ENCODE assay signal across 28 cellular contexts in genomic region chr2:130388221-130388907, GRCh38. TPM values are rescaled to one million over a fixed set of nuclear protein-coding genes. Genes with fewer than 3 reads are reported as not detected.
DNase-seq lines count a peak whose midpoint lies in the region; ATAC-seq, FAIRE-seq and TF ChIP-seq lines count a peak whose summit lies in the region.
"Had no signal": no experiment of that assay in that cellular context is flagged by ENCODE, and none has a peak within 500 bp of the region (broad histone marks: within the 10 kb centered on the region; RNA-seq: fewer than 3 reads in every experiment).

No MANE protein-coding gene starts in this region.

- H3K36me3 ChIP-seq in OCI-LY1 (ENCODE audit: insufficient read depth, low read length) (0 out of 2 replicates have a peak, but pooled peaks cover 1% of the 10 kb centered on the region), H1 (ENCODE audit: control insufficient read depth in 2 of 4, insufficient read depth in 4 of 4, low read length in 3 of 4) (no peaks in the 10 kb centered on the region), osteoblast (ENCODE audit: insufficient read depth, low read length) (no peaks in the 10 kb centered on the region)
- H3K36me3 ChIP-seq: colonic mucosa, Peyer's patch, thyroid gland, WERI-Rb-1 had no signal

- H3K4ac ChIP-seq in H1 (replicated peaks; ENCODE audit: insufficient read length, low read depth, low read length) = no peak overlapping the region

- TF ChIP-seq EP300 in H1 (IDR thresholded peaks at IDR 0.05; ENCODE audit: borderline replicate concordance in 1 of 2, low read depth in 2 of 2, low read length in 2 of 2) = no peak

- TF ChIP-seq CTCF in OCI-LY1 (IDR thresholded peaks at IDR 0.05; ENCODE audit: low read length) = no peak
- no peak for TF ChIP-seq CTCF in H1 (IDR thresholded peaks at IDR 0.05; ENCODE audit: control extremely low read depth in 1 of 3, insufficient read depth in 1 of 3, low read depth in 1 of 3, low read length in 3 of 3)
- no peak for TF ChIP-seq CTCF in osteoblast (IDR thresholded peaks at IDR 0.05; ENCODE audit: extremely low read depth, low read depth, low read length)

- no peak for TF ChIP-seq POLR2A in H1 (IDR thresholded peaks at IDR 0.05; ENCODE audit: control extremely low read depth in 1 of 2, low read depth in 2 of 2, low read length in 2 of 2)

- peak overlapping the region; percentile 69 for H3K4me2 ChIP-seq in OCI-LY1 (ENCODE audit: low read length)
- H3K4me2 ChIP-seq in H1 (ENCODE audit: insufficient read depth in 1 of 2, low read depth in 2 of 2, low read length in 2 of 2) = no peak overlapping the region
- H3K4me2 ChIP-seq in osteoblast (ENCODE audit: insufficient read depth, low read length) = no peak overlapping the region

- peaks cover 6% of the 10 kb centered on the region; the same call in 1 of the 2 replicates for H3K23me2 ChIP-seq in H1 (ENCODE audit: low read depth, low read length)

- no peak for FAIRE-seq in H1 (lab: Jason Lieb, UNC)
- FAIRE-seq: endometrium had no signal

- H4K20me1 ChIP-seq in OCI-LY1 (ENCODE audit: insufficient read depth, low read length) = no peaks in the 10 kb centered on the region
- peaks cover 0 to 3% of the 10 kb centered on the region in 2 experiments for H4K20me1 ChIP-seq in H1 (replicated peaks in 1 of 2; ENCODE audit: control insufficient read depth in 1 of 2, insufficient read depth in 2 of 2, low read length in 2 of 2)
- H4K20me1 ChIP-seq in osteoblast (ENCODE audit: insufficient read depth, low read length) = peaks cover 4% of the 10 kb centered on the region

- H3K79me1 ChIP-seq in H1 (ENCODE audit: low read depth, low read length) = no peaks in the 10 kb centered on the region

- CTCF ChIA-PET in H1 (lab: Charles Lee; ENCODE audit: partially characterized antibody) = interaction anchor here (0.7 to 5.2 kb wide), 3 partner anchors 10 to 15 kb away, joined by 3 to 34 read pairs (median 27); no protein-coding TSS in a partner anchor

- no peak overlapping the region for H4K91ac ChIP-seq in H1 (replicated peaks; ENCODE audit: insufficient read length, low read length)

- H3K27me3 Mint-ChIP-seq in stimulated activated memory B cell treated with anti-CD40 and anti-IgM and Interleukin-4, amounts not matched to agents 10 μg/mL and 1 μg/mL and 100 μg/mL, for 72 hours = no peaks in the 10 kb centered on the region
- H3K27me3 Mint-ChIP-seq: CD8-positive, alpha-beta memory T cell had no signal

- H4K5ac ChIP-seq in H1 (ENCODE audit: insufficient read length, low read depth, low read length) = no peak overlapping the region

- no peak overlapping the region for H3K4me3 Mint-ChIP-seq in stimulated activated memory B cell treated with anti-CD40 and anti-IgM and Interleukin-4, amounts not matched to agents 10 μg/mL and 1 μg/mL and 100 μg/mL, for 72 hours
- H3K4me3 Mint-ChIP-seq: activated naive CD8-positive, alpha-beta T cell treated with anti-CD3 and anti-CD28 coated beads, Interleukin-2, amount 10 ng/mL, durations not matched to agents 7 days and 5 days; CD8-positive, alpha-beta memory T cell; mesothelial cell of epicardium; nephron progenitor cell; stimulated activated effector memory CD8-positive, alpha-beta T cell treated with anti-CD3 and anti-CD28 coated beads, Interleukin-12 subunit alpha, Interleukin-12 subunit beta, amount 100 ng/mL, for 72 hours; T-helper 17 cell had no signal

- peaks cover 67% of the 10 kb centered on the region for H3K4me1 Mint-ChIP-seq in stimulated activated memory B cell treated with anti-CD40 and anti-IgM and Interleukin-4, amounts not matched to agents 10 μg/mL and 1 μg/mL and 100 μg/mL, for 72 hours

- WGBS in H1 (ENCODE audit: extremely low coverage in 1 of 2, insufficient coverage in 1 of 2, insufficient read length in 1 of 2, insufficient replicate concordance in 2 of 2, low coverage in 1 of 2, low lambda C conversion rate in 2 of 2, missing lambda C conversion rate in 1 of 2), 2 experiments = 87% methylated on average over 8 of the region's 8 CpGs; no CpG with 5 or more reads in 1 of the 2 experiments

- DNase-seq in H1 (ENCODE audit: low read depth in 1 of 2, low spot score in 2 of 2) (no peak), osteoblast (ENCODE audit: insufficient read length, low spot score, missing footprints) (no peak), NCI-H2081 (lab: John Stamatoyannopoulos, UW) (no peak)
- DNase-seq: activated CD4-positive, alpha-beta T cell treated with anti-CD3 and anti-CD28 coated beads, Interleukin-2, amount 50 U/mL, for 48 hours; activated CD8-positive, alpha-beta memory T cell treated with anti-CD3 and anti-CD28 coated beads, Interleukin-2, amount 50 U/mL, for 48 hours; activated effector memory CD4-positive, alpha-beta T cell treated with Interleukin-2 at 50 U/mL for 16 hours; activated naive CD8-positive, alpha-beta T cell treated with anti-CD3 and anti-CD28 coated beads, Interleukin-2, amount 10 ng/mL, durations not matched to agents 7 days and 5 days; body of pancreas; CD8-positive, alpha-beta memory T cell; colonic mucosa; GDM1; NCI-H1417 treated with DMSO at 0.1 percent for 48 hours; NCI-H2107; nephron progenitor cell; NK-92 treated with Interleukin-12 subunit alpha and Interleukin-12 subunit beta, amount 100 ng/mL, for 24 hours; Peyer's patch; stimulated activated CD4-positive, alpha-beta T cell treated with anti-CD3 and anti-CD28 coated beads, Interleukin-2, amount 100 ng/mL, for 24 hours; T-helper 17 cell; thyroid gland; WERI-Rb-1 had no signal

- peak overlapping the region; percentile 84 for H3K27ac Mint-ChIP-seq in stimulated activated memory B cell treated with anti-CD40 and anti-IgM and Interleukin-4, amounts not matched to agents 10 μg/mL and 1 μg/mL and 100 μg/mL, for 72 hours
- H3K27ac Mint-ChIP-seq: activated naive CD8-positive, alpha-beta T cell treated with anti-CD3 and anti-CD28 coated beads, Interleukin-2, amount 10 ng/mL, durations not matched to agents 7 days and 5 days; mesothelial cell of epicardium; stimulated activated effector memory CD8-positive, alpha-beta T cell treated with anti-CD3 and anti-CD28 coated beads, Interleukin-12 subunit alpha, Interleukin-12 subunit beta, amount 100 ng/mL, for 72 hours; T-helper 17 cell had no signal

- H3K4me3 ChIP-seq in OCI-LY1 (ENCODE audit: low read depth, low read length, poor library complexity, severe bottlenecking) (peak overlapping the region; percentile 41), H1 (ENCODE audit: extremely low read depth in 1 of 4, insufficient read depth in 2 of 4, low read depth in 3 of 4, low read length in 4 of 4) (no peak overlapping the region), osteoblast (ENCODE audit: insufficient read depth, low read length) (no peak overlapping the region)
- H3K4me3 ChIP-seq: body of pancreas, colonic mucosa, Peyer's patch, thyroid gland had no signal

- POLR2A ChIA-PET in H1 (lab: Charles Lee; ENCODE audit: partially characterized antibody) = interaction anchor here (1.9 kb wide), 1 partner anchor 15 kb away, joined by 4 read pairs; no protein-coding TSS in a partner anchor

- no peaks in the 10 kb centered on the region for H3K9me2 ChIP-seq in OCI-LY1 (ENCODE audit: low read depth, low read length)

- H3K36me3 Mint-ChIP-seq in stimulated activated memory B cell treated with anti-CD40 and anti-IgM and Interleukin-4, amounts not matched to agents 10 μg/mL and 1 μg/mL and 100 μg/mL, for 72 hours = peaks cover 3% of the 10 kb centered on the region
- H3K36me3 Mint-ChIP-seq: mesothelial cell of epicardium had no signal

- H3K14ac ChIP-seq in H1 (ENCODE audit: insufficient read length) = no peak overlapping the region

- H4K8ac ChIP-seq in H1 (ENCODE audit: extremely low read depth, insufficient read depth, low read length) = no peak overlapping the region; the same call in 1 of the 2 replicates

- H2BK5ac ChIP-seq in H1 (ENCODE audit: low read depth, low read length) = no peak overlapping the region

- TF ChIP-seq RAD21 in H1 (IDR thresholded peaks at IDR 0.05 in 1 of 2, conservative IDR thresholded peaks at IDR 0.05 in 1 of 2; ENCODE audit: low read depth in 2 of 2, low read length in 2 of 2) = no peak

- H3K9me3 Mint-ChIP-seq in stimulated activated memory B cell treated with anti-CD40 and anti-IgM and Interleukin-4, amounts not matched to agents 10 μg/mL and 1 μg/mL and 100 μg/mL, for 72 hours = no peaks in the 10 kb centered on the region
- H3K9me3 Mint-ChIP-seq: activated naive CD8-positive, alpha-beta T cell treated with anti-CD3 and anti-CD28 coated beads, Interleukin-2, amount 10 ng/mL, durations not matched to agents 7 days and 5 days; CD8-positive, alpha-beta memory T cell; mesothelial cell of epicardium; nephron progenitor cell; stimulated activated effector memory CD8-positive, alpha-beta T cell treated with anti-CD3 and anti-CD28 coated beads, Interleukin-12 subunit alpha, Interleukin-12 subunit beta, amount 100 ng/mL, for 72 hours had no signal

- no peak overlapping the region for H2BK15ac ChIP-seq in H1 (ENCODE audit: low read length)

- H2AK5ac ChIP-seq in H1 (ENCODE audit: low read depth, low read length) = no peak overlapping the region

- H3K27ac ChIP-seq in OCI-LY1 (ENCODE audit: low read depth, low read length, poor library complexity, severe bottlenecking) (peak overlapping the region; percentile 100), H1 (ENCODE audit: low read depth, low read length) (no peak overlapping the region), osteoblast (ENCODE audit: low read depth, low read length) (no peak overlapping the region)
- H3K27ac ChIP-seq: body of pancreas, colonic mucosa, WERI-Rb-1 had no signal

- no peak overlapping the region for H3K23ac ChIP-seq in H1 (ENCODE audit: insufficient read length)

- H3K4me1 ChIP-seq in OCI-LY1 (ENCODE audit: insufficient read depth, low read length, severe bottlenecking) = peaks cover 87% of the 10 kb centered on the region
- H3K4me1 ChIP-seq in H1 (replicated peaks in 1 of 4; ENCODE audit: control insufficient read depth in 3 of 4, insufficient read depth in 4 of 4, low read length in 3 of 4) = peaks cover 0 to 10% (median 3%) of the 10 kb centered on the region in 4 experiments; a peak in 5 of 7 replicates
- peaks cover 11% of the 10 kb centered on the region for H3K4me1 ChIP-seq in osteoblast (ENCODE audit: insufficient read depth, low read length)
- H3K4me1 ChIP-seq: colonic mucosa had no signal

- H2AFZ ChIP-seq in OCI-LY1 (ENCODE audit: low read length) = no peak overlapping the region
- H2AFZ ChIP-seq in H1 (ENCODE audit: low read length) = no peak overlapping the region
- H2AFZ ChIP-seq in osteoblast (ENCODE audit: low read length) = no peak overlapping the region

- no peak overlapping the region for H2BK120ac ChIP-seq in H1 (replicated peaks; ENCODE audit: low read depth, low read length)

- peak; percentile 15 for ATAC-seq in HG02870 (IDR thresholded peaks at IDR 0.05; ENCODE audit: unreplicated experiment)
- no peak for ATAC-seq in stimulated activated memory B cell treated with anti-CD40 and anti-IgM and Interleukin-4, amounts not matched to agents 10 μg/mL and 1 μg/mL and 100 μg/mL, for 72 hours
- no peak for ATAC-seq in HG03521 (IDR thresholded peaks at IDR 0.05; ENCODE audit: unreplicated experiment)
- ATAC-seq: body of pancreas; left lobe of liver; stimulated activated effector memory CD8-positive, alpha-beta T cell treated with anti-CD3 and anti-CD28 coated beads, Interleukin-12 subunit alpha, Interleukin-12 subunit beta, amount 100 ng/mL, for 72 hours; T-helper 17 cell had no signal

- H3K9me3 ChIP-seq in OCI-LY1 (ENCODE audit: low read length) (no peaks in the 10 kb centered on the region), H1 (ENCODE audit: insufficient read depth in 2 of 2, low read depth in 1 of 2, low read length in 1 of 2) (no peaks in the 10 kb centered on the region), osteoblast (ENCODE audit: low read depth, low read length) (no peaks in the 10 kb centered on the region)
- H3K9me3 ChIP-seq: body of pancreas, colonic mucosa, Peyer's patch, thyroid gland had no signal

- no peaks in the 10 kb centered on the region for H3K79me2 ChIP-seq in OCI-LY1 (ENCODE audit: insufficient read depth, low read length)
- no peaks in the 10 kb centered on the region for H3K79me2 ChIP-seq in H1 (ENCODE audit: control insufficient read depth in 1 of 2, insufficient read depth in 2 of 2, low read length in 2 of 2)
- no peaks in the 10 kb centered on the region for H3K79me2 ChIP-seq in osteoblast (ENCODE audit: insufficient read depth, low read length)

- no peak overlapping the region for H2BK12ac ChIP-seq in H1 (ENCODE audit: low read depth, low read length)

- no peak overlapping the region for H3K18ac ChIP-seq in H1 (ENCODE audit: extremely low read depth, low read length)

- H3K9ac ChIP-seq in OCI-LY1 (ENCODE audit: low read length) (peak overlapping the region; percentile 78), H1 (replicated peaks in 1 of 4; ENCODE audit: extremely low read depth in 1 of 4, low read depth in 3 of 4, low read length in 3 of 4) (no peak overlapping the region)

- peak overlapping the region; percentile 80; the same call in 1 of the 2 replicates for H2BK20ac ChIP-seq in H1 (ENCODE audit: low read length)

- 0 out of 2 replicates have a peak, but pooled peaks cover 6% of the 10 kb centered on the region for H3F3A ChIP-seq in OCI-LY1 (ENCODE audit: insufficient read depth, low read length)

- no peak overlapping the region for H3K56ac ChIP-seq in H1 (replicated peaks; ENCODE audit: insufficient read length, low read depth, low read length)

- no peaks in the 10 kb centered on the region for H3K27me3 ChIP-seq in OCI-LY1 (ENCODE audit: insufficient read depth, low read length)
- H3K27me3 ChIP-seq in H1 (replicated peaks in 1 of 4; ENCODE audit: control insufficient read depth in 3 of 4, extremely low read depth in 1 of 4, insufficient read depth in 3 of 4, low read length in 3 of 4) = peaks cover 0 to 14% (median 8%) of the 10 kb centered on the region in 4 experiments; a peak in 4 of 7 replicates
- no peaks in the 10 kb centered on the region for H3K27me3 ChIP-seq in osteoblast (ENCODE audit: insufficient read depth, low read length)
- H3K27me3 ChIP-seq: body of pancreas, colonic mucosa, Peyer's patch, thyroid gland had no signal

RNA-seq across cellular contexts. Expression of gene PTPN18, which starts 32.5 kb away (rescaled TPM):
- total RNA-seq in H1 (2021; fragmentation: NEBNext Ultra II Directional; extraction: Animal tissue kit (Norgen Biotek cat#: 25700)) = 13.1 and 14.7 TPM in 2 replicates
- polyA plus RNA-seq in H1 (2011; rRNA removed) = 13.2 and 15.6 TPM in 2 replicates
- 13.7 TPM for polyA plus RNA-seq in H1 (2011; cell fraction: cytosol; rRNA removed)
- polyA plus RNA-seq in H1 (2011; cell fraction: nucleus; rRNA removed) = 32.1 TPM
- polyA plus RNA-seq in H1 (2012, experiment 1 of 2) = 13.6 to 16.0 TPM (median 14.1 TPM) in 4 replicates
- 11.9 TPM for polyA plus RNA-seq in H1 (2012, experiment 2 of 2)
- 12.5 TPM for polyA plus RNA-seq in H1 (2013, experiment 1 of 2)
- 10.5 TPM for polyA plus RNA-seq in H1 (2013, experiment 2 of 2)
- polyA minus RNA-seq in H1 (2011; rRNA and poly(A)+ RNA removed) = 14.8 and 16.8 TPM in 2 replicates
- 4.0 TPM for polyA minus RNA-seq in H1 (2011; cell fraction: cytosol; rRNA and poly(A)+ RNA removed)
- polyA minus RNA-seq in H1 (2011; cell fraction: nucleus; rRNA and poly(A)+ RNA removed) = 21.0 TPM
- total RNA-seq in osteoblast = 28.6 and 29.0 TPM in 2 replicates

RNA-seq across cellular contexts. Expression of gene IMP4, which starts 45.7 kb away (rescaled TPM):
- 93.7 and 96.8 TPM in 2 replicates for total RNA-seq in H1 (2021; fragmentation: NEBNext Ultra II Directional; extraction: Animal tissue kit (Norgen Biotek cat#: 25700))
- 194 and 247 TPM in 2 replicates for polyA plus RNA-seq in H1 (2011; rRNA removed)
- polyA plus RNA-seq in H1 (2011; cell fraction: cytosol; rRNA removed) = 189 TPM
- 269 TPM for polyA plus RNA-seq in H1 (2011; cell fraction: nucleus; rRNA removed)
- 70.7 to 139 TPM (median 137 TPM) in 4 replicates for polyA plus RNA-seq in H1 (2012, experiment 1 of 2)
- 113 TPM for polyA plus RNA-seq in H1 (2012, experiment 2 of 2)
- polyA plus RNA-seq in H1 (2013, experiment 1 of 2) = 86.8 TPM
- polyA plus RNA-seq in H1 (2013, experiment 2 of 2) = 83.2 TPM
- polyA minus RNA-seq in H1 (2011; rRNA and poly(A)+ RNA removed) = 84.6 and 122 TPM in 2 replicates
- 62.7 TPM for polyA minus RNA-seq in H1 (2011; cell fraction: cytosol; rRNA and poly(A)+ RNA removed)
- 90.4 TPM for polyA minus RNA-seq in H1 (2011; cell fraction: nucleus; rRNA and poly(A)+ RNA removed)
- 54.8 and 55.7 TPM in 2 replicates for total RNA-seq in osteoblast
